ENCODE assay signal across 13 cellular contexts in the genomic region with DNA sequence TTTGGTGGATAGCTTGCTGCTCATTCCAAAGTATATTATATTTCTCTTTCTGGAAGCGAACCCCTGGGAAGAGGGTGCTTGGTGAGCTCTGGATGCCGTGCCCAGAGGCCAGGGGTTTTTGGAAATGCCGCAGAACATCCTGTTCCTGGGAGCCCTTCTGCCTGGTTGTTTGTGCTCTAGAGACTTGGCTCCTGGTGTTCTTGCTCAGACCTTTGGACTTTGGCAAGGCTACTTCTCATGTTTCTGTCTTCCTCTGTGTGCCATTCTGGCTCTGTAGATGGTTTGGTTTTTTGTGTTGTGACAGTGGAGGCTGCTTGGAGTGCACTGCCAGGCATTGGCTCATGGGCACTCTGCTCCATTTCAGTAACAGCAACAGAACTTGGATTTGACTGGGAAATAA.
DNase-seq lines count a peak whose midpoint lies in the region; ATAC-seq and TF ChIP-seq lines count a peak whose summit lies in the region.
"Had no signal": no experiment of that assay in that cellular context is flagged by ENCODE, and none has a peak within 500 bp of the region (broad histone marks: within the 10 kb centered on the region; RNA-seq: fewer than 3 reads in every experiment).

No MANE protein-coding gene starts in this region.

- ATAC-seq in right cardiac atrium (peak; percentile 61 to 74), HG03196 (IDR thresholded peaks at IDR 0.05; ENCODE audit: unreplicated experiment) (no peak)

- DNase-seq in breast epithelium (ENCODE audit: low spot score in 2 of 2) (peak in 1 of 2 donors; percentile 81), right cardiac atrium (peak in 2 of 3 donors; percentile 34 to 69), renal cortical epithelial cell (ENCODE audit: low read depth) (peak; percentile 75), NCI-H1092 (lab: John Stamatoyannopoulos, UW) (no peak), cerebellar nuclear complex (lab: John Stamatoyannopoulos, UW) (no peak), Kasumi-1 (lab: John Stamatoyannopoulos, UW) (no peak)
- DNase-seq: activated CD4-positive, alpha-beta memory T cell treated with anti-CD3 and anti-CD28 coated beads, Interleukin-2, amount 10 ng/mL, durations not matched to agents 7 days and 5 days; activated naive CD4-positive, alpha-beta T cell treated with Interleukin-2 at 50 U/mL for 16 hours; cortex of kidney; DMS79 treated with DMSO at 0.1 percent for 48 hours had no signal

- 60% methylated on average over 3 of the region's 3 CpGs for WGBS in right cardiac atrium

- H3K4me3 ChIP-seq in breast epithelium (no peak overlapping the region), right cardiac atrium (ENCODE audit: low read length) (no peak overlapping the region)
- H3K4me3 ChIP-seq: tibial nerve had no signal

- H3K27me3 ChIP-seq in breast epithelium (no peaks in the 10 kb centered on the region), right cardiac atrium (ENCODE audit: control insufficient read depth, insufficient read depth) (no peaks in the 10 kb centered on the region)
- H3K27me3 ChIP-seq: tibial nerve had no signal

- TF ChIP-seq POLR2A in breast epithelium (IDR thresholded peaks at IDR 0.05), result no peak

- H3K4me1 ChIP-seq in breast epithelium, result peaks cover 5 to 9% of the 10 kb centered on the region in 2 donors
- H3K4me1 ChIP-seq in right cardiac atrium (ENCODE audit: control insufficient read depth, insufficient read depth, low read length), result peaks cover under 1% of the 10 kb centered on the region

- no peaks in the 10 kb centered on the region for H3K36me3 ChIP-seq in breast epithelium
- H3K36me3 ChIP-seq: tibial nerve had no signal

- intact Hi-C loops in breast epithelium (cut with DNase I; ENCODE audit: low total_unique reads) (loop anchor here (5.0 to 10.0 kb wide), 2 partner anchors 256 to 274 kb away; no protein-coding TSS in a partner anchor), right cardiac atrium (cut with DNase I) (loop anchor here (5.0 to 10.0 kb wide), 4 partner anchors 94 to 481 kb away; partner anchors contain the start of gene ELL2 (in 4 of the 4))

- H3K9me3 ChIP-seq in breast epithelium, result no peaks in the 10 kb centered on the region
- H3K9me3 ChIP-seq in right cardiac atrium (ENCODE audit: control insufficient read depth, low read length), result no peaks in the 10 kb centered on the region
- H3K9me3 ChIP-seq: tibial nerve had no signal

- H3K27ac ChIP-seq in C4-2B, result peak overlapping the region; percentile 46
- peak overlapping the region; percentile 71 to 88 for H3K27ac ChIP-seq in breast epithelium
- peak overlapping the region; percentile 75 for H3K27ac ChIP-seq in right cardiac atrium (ENCODE audit: low read length)

- TF ChIP-seq CTCF in C4-2B (conservative IDR thresholded peaks at IDR 0.05) (no peak), breast epithelium (IDR thresholded peaks at IDR 0.05) (no peak)

Comparison
In these comparisons a context has a peak if more than half of its experiments do, and no peak if none do; other contexts are left out.
1. DNase-seq: peak in right cardiac atrium (2 of 3) and renal cortical epithelial cell (single experiment); none in NCI-H1092 (single experiment), cerebellar nuclear complex (0 of 2) and Kasumi-1 (0 of 2).
2. Peak in every context shown above with its lines, with median percentiles within 50 percentile points of each other: H3K27ac ChIP-seq.